In genomic region chr4:187840814-187841213, GRCh38 we compare ENCODE assay signal across 1 cellular context.
TF ChIP-seq lines count a peak whose summit lies in the region.

No MANE protein-coding gene starts in this region.

TF ChIP-seq in SK-N-SH, 30 proteins besides CTCF, POLR2A, EP300 and RAD21 (continued from another document):
- TF ChIP-seq POLR2AphosphoS5 (IDR thresholded peaks at IDR 0.05; ENCODE audit: low read depth, low read length) (no peak), SMC3 (IDR thresholded peaks at IDR 0.05; ENCODE audit: low read depth, low read length) (no peak), JUND (IDR thresholded peaks at IDR 0.05) (no peak), ZBTB33 (IDR thresholded peaks at IDR 0.05; ENCODE audit: borderline replicate concordance, low read depth) (no peak)
